22 cellular contexts compared by ENCODE assay signal in genomic region chr5:117414926-117415325, GRCh38.
DNase-seq lines count a peak whose midpoint lies in the region; ATAC-seq and TF ChIP-seq lines count a peak whose summit lies in the region.
"Had no signal": no experiment of that assay in that cellular context is flagged by ENCODE, and none has a peak within 500 bp of the region (broad histone marks: within the 10 kb centered on the region; RNA-seq: fewer than 3 reads in every experiment).

No MANE protein-coding gene starts in this region.

- no peaks in the 10 kb centered on the region for H3K27me3 ChIP-seq in neuronal stem cell (ENCODE audit: control insufficient read depth in 3 of 3, insufficient read depth in 3 of 3, low read depth in 1 of 3, low read length in 3 of 3)
- H3K27me3 ChIP-seq: SJCRH30 had no signal

- no peak overlapping the region for H2BK5ac ChIP-seq in neuronal stem cell (ENCODE audit: low read length)

- no peak overlapping the region for H2BK15ac ChIP-seq in neuronal stem cell (ENCODE audit: low read length)

- no peak overlapping the region for H2BK12ac ChIP-seq in neuronal stem cell (ENCODE audit: low read length)

- no peaks in the 10 kb centered on the region for H3K9me3 ChIP-seq in neuronal stem cell (replicated peaks in 1 of 2; ENCODE audit: control insufficient read depth in 2 of 2, insufficient read depth in 1 of 2, low read depth in 1 of 2, low read length in 2 of 2)
- H3K9me3 ChIP-seq: A549, SJCRH30 had no signal

- no peak overlapping the region for H3K4me2 ChIP-seq in neuronal stem cell (ENCODE audit: insufficient read depth, low read length, poor library complexity, severe bottlenecking)
- H3K4me2 ChIP-seq: A549, PC-9 had no signal

- no peaks in the 10 kb centered on the region for H3K79me1 ChIP-seq in neuronal stem cell (ENCODE audit: low read depth, low read length)

- no peak overlapping the region for H3K18ac ChIP-seq in neuronal stem cell (ENCODE audit: low read length)

- WGBS in neuronal stem cell (ENCODE audit: extremely low coverage in 2 of 2, insufficient read length in 2 of 2, insufficient replicate concordance in 1 of 2), 2 donors, result no CpG with 5 or more reads among the region's 1 CpG

- DNase-seq in HT1080 (ENCODE audit: low read depth) (peak; percentile 78), astrocyte of the hippocampus (ENCODE audit: low read depth, low spot score) (peak; percentile 2), fibroblast of pulmonary artery (ENCODE audit: low read depth) (peak; percentile 74), neuronal stem cell (ENCODE audit: low spot score) (no peak)
- no peak for DNase-seq in activated CD4-positive, CD25-positive, alpha-beta regulatory T cell treated with anti-CD3 and anti-CD28 coated beads, Interleukin-2, amount 50 U/mL, for 72 hours
- DNase-seq: EL, GF-D8, GM23248, H9, HFFc6, KG1, NCI-H1092, NCI-H1436, NCI-H2029, NCI-H2227 treated with DMSO at 0.1 percent for 48 hours, NCI-H510A treated with DMSO at 0.1 percent for 48 hours, NCI-H748 treated with DMSO at 0.1 percent for 48 hours, PC-9, SJCRH30 had no signal

- no peak overlapping the region for H2AK5ac ChIP-seq in neuronal stem cell (ENCODE audit: low read depth, low read length)

- no peaks in the 10 kb centered on the region for H3K4me1 ChIP-seq in neuronal stem cell (ENCODE audit: control insufficient read depth in 2 of 2, insufficient read depth in 1 of 2, low read depth in 1 of 2, low read length in 2 of 2)
- H3K4me1 ChIP-seq: A549 had no signal

- ATAC-seq in GM19463 (IDR thresholded peaks at IDR 0.05; ENCODE audit: unreplicated experiment) (no peak), GM19324 (IDR thresholded peaks at IDR 0.05; ENCODE audit: low FRiP score, unreplicated experiment) (no peak)
- ATAC-seq: A549 had no signal

- no peak overlapping the region for H3K23ac ChIP-seq in neuronal stem cell (ENCODE audit: low read depth, low read length, poor library complexity)

- no peak for TF ChIP-seq CTCF in fibroblast of pulmonary artery (IDR thresholded peaks at IDR 0.05; ENCODE audit: low read length, missing control alignments)

- H3K4me3 ChIP-seq in fibroblast of pulmonary artery (replicated peaks; ENCODE audit: low read depth, low read length) (no peak overlapping the region), neuronal stem cell (ENCODE audit: low read length in 2 of 2) (no peak overlapping the region)
- H3K4me3 ChIP-seq: A549, GM23248, PC-9, SJCRH30 had no signal

- H2BK120ac ChIP-seq in neuronal stem cell (ENCODE audit: low read depth, low read length), result no peak overlapping the region

- H3K14ac ChIP-seq in neuronal stem cell (ENCODE audit: low read length), result no peak overlapping the region

- no peaks in the 10 kb centered on the region for H3K36me3 ChIP-seq in neuronal stem cell (replicated peaks in 1 of 2; ENCODE audit: control insufficient read depth in 2 of 2, insufficient read depth in 2 of 2, low read length in 2 of 2)
- H3K36me3 ChIP-seq: SJCRH30 had no signal

- H3K27ac ChIP-seq in neuronal stem cell (replicated peaks; ENCODE audit: low read length), result no peak overlapping the region
- H3K27ac ChIP-seq: A549, GM23248, PC-9, SJCRH30 had no signal

- H3K4ac ChIP-seq in neuronal stem cell (ENCODE audit: low read length), result no peak overlapping the region

- no peak overlapping the region for H4K91ac ChIP-seq in neuronal stem cell (ENCODE audit: low read depth, low read length, poor library complexity)

- peak overlapping the region; percentile 15 for H2AFZ ChIP-seq in neuronal stem cell (ENCODE audit: low read length)
- H2AFZ ChIP-seq: GM23248, PC-9 had no signal

- no peak overlapping the region for H4K8ac ChIP-seq in neuronal stem cell (ENCODE audit: low read depth, low read length)

- H3K9ac ChIP-seq in neuronal stem cell (ENCODE audit: low read depth, low read length, poor library complexity), result no peak overlapping the region
- H3K9ac ChIP-seq: GM23248 had no signal

Comparison
In these comparisons a context has a peak if more than half of its experiments do, and no peak if none do; other contexts are left out.
1. DNase-seq: peak in HT1080 (single experiment), astrocyte of the hippocampus (single experiment) and fibroblast of pulmonary artery (single experiment); none in neuronal stem cell (single experiment) and activated CD4-positive, CD25-positive, alpha-beta regulatory T cell treated with anti-CD3 and anti-CD28 coated beads, Interleukin-2, amount 50 U/mL, for 72 hours (single experiment).